In the genomic region with DNA sequence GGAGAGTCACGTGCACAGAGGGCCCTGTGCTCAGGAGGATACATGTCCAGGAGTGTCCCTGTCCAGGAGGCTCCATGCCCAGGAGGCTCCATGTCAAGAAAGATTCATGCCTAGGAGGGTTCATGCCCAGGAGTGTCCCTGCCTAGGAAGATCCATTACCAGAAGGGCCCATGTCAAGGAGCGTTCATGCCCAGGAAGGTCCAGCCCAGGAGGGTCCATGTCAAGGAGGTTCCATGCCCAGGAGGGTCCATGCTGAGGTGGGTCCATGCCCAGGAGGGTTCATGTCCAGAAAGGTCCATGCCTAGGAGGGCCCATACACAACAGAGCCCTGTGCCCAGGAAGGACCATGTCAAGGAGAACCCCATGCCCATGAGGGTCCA, we compare ENCODE assay signal across 20 cellular contexts. TPM values are rescaled to one million over a fixed set of nuclear protein-coding genes. Genes with fewer than 3 reads are reported as not detected.
DNase-seq lines count a peak whose midpoint lies in the region; ATAC-seq and TF ChIP-seq lines count a peak whose summit lies in the region.
"Had no signal": no experiment of that assay in that cellular context is flagged by ENCODE, and none has a peak within 500 bp of the region (broad histone marks: within the 10 kb centered on the region; RNA-seq: fewer than 3 reads in every experiment).

No MANE protein-coding gene starts in this region.

- H3K36me3 ChIP-seq in tibial artery, result peaks cover 0 to 18% (median 0%) of the 10 kb centered on the region in 3 donors

- no peak overlapping the region for H3K4me3 Mint-ChIP-seq in activated CD8-positive, alpha-beta memory T cell treated with anti-CD3 and anti-CD28 coated beads, Interleukin-2, amount 10 ng/mL, durations not matched to agents 7 days and 5 days

- TF ChIP-seq CTCF in GM10266 (IDR thresholded peaks at IDR 0.05; ENCODE audit: control insufficient read depth, insufficient read depth, low read depth, missing control alignments) (no peak), tibial artery (IDR thresholded peaks at IDR 0.05) (no peak)

- no peak overlapping the region for H3K27ac Mint-ChIP-seq in activated CD8-positive, alpha-beta memory T cell treated with anti-CD3 and anti-CD28 coated beads, Interleukin-2, amount 10 ng/mL, durations not matched to agents 7 days and 5 days

- no peak overlapping the region for H3K27ac ChIP-seq in tibial artery

- H3K27me3 Mint-ChIP-seq in activated CD8-positive, alpha-beta memory T cell treated with anti-CD3 and anti-CD28 coated beads, Interleukin-2, amount 10 ng/mL, durations not matched to agents 7 days and 5 days, result no peaks in the 10 kb centered on the region

- ATAC-seq in activated CD8-positive, alpha-beta memory T cell treated with anti-CD3 and anti-CD28 coated beads, Interleukin-2, amount 10 ng/mL, durations not matched to agents 7 days and 5 days, result no peak
- ATAC-seq in left colon, result peak; percentile 9

- H3K4me3 ChIP-seq in tibial artery, result no peak overlapping the region

- intact Hi-C loops in left colon (cut with DNase I, micrococcal nuclease), result no loop called here
- intact Hi-C loops in tibial artery (cut with DNase I; ENCODE audit: low total_unique reads), result no loop called here

- CTCF ChIA-PET in activated CD8-positive, alpha-beta memory T cell treated with anti-CD3 and anti-CD28 coated beads, Interleukin-2, amount 10 ng/mL, durations not matched to agents 7 days and 5 days (lab: Charles Lee), result no interaction called here

- H3K36me3 Mint-ChIP-seq in activated CD8-positive, alpha-beta memory T cell treated with anti-CD3 and anti-CD28 coated beads, Interleukin-2, amount 10 ng/mL, durations not matched to agents 7 days and 5 days, result peaks cover 55% of the 10 kb centered on the region

- H3K9me3 ChIP-seq in tibial artery, result peaks cover 0 to 3% (median 0%) of the 10 kb centered on the region in 3 donors

- no peaks in the 10 kb centered on the region for H3K4me1 ChIP-seq in tibial artery

- peaks cover 14% of the 10 kb centered on the region for H3K9me3 Mint-ChIP-seq in activated CD8-positive, alpha-beta memory T cell treated with anti-CD3 and anti-CD28 coated beads, Interleukin-2, amount 10 ng/mL, durations not matched to agents 7 days and 5 days (ENCODE audit: low read depth)

- peaks cover 4% of the 10 kb centered on the region for H3K4me1 Mint-ChIP-seq in activated CD8-positive, alpha-beta memory T cell treated with anti-CD3 and anti-CD28 coated beads, Interleukin-2, amount 10 ng/mL, durations not matched to agents 7 days and 5 days

- peak; percentile 40 for DNase-seq in activated CD8-positive, alpha-beta memory T cell treated with anti-CD3 and anti-CD28 coated beads, Interleukin-2, amount 50 U/mL, for 48 hours
- DNase-seq in activated CD8-positive, alpha-beta memory T cell treated with anti-CD3 and anti-CD28 coated beads, Interleukin-2, amount 10 ng/mL, durations not matched to agents 7 days and 5 days, result no peak
- peak; percentile 36 for DNase-seq in GM10266 (ENCODE audit: extremely low spot score)
- DNase-seq in left colon, result peak; percentile 1 to 3
- peak; percentile 12 to 31 for DNase-seq in tibial artery
- no peak for DNase-seq in NCI-H446 (lab: John Stamatoyannopoulos, UW)
- no peak for DNase-seq in glomerular visceral epithelial cell (ENCODE audit: extremely low spot score)
- DNase-seq: C1 segment of cervical spinal cord; DMS 273 treated with DMSO at 0.1 percent for 48 hours; GDM1; GOT3; KBM-7; NCI-H1417 treated with DMSO at 0.1 percent for 48 hours; NCI-H1930; NCI-H2171; NCI-H446 treated with DMSO at 0.1 percent for 48 hours; NK-92 treated with Interleukin-12 subunit alpha and Interleukin-12 subunit beta, amount 100 ng/mL, for 24 hours; OCI-M1 had no signal

- peaks cover 0 to 18% of the 10 kb centered on the region in 2 donors for H3K27me3 ChIP-seq in tibial artery

RNA-seq across cellular contexts. Expression of gene GPR35, which starts 7.0 kb away (rescaled TPM):
- 10 to 100 TPM; 14.4 to 35.4 TPM for total RNA-seq in activated CD8-positive, alpha-beta memory T cell treated with anti-CD3 and anti-CD28 coated beads, Interleukin-2, amount 10 ng/mL, durations not matched to agents 7 days and 5 days
- total RNA-seq in left colon, result 10 to 100 TPM; 67.5 to 84.3 TPM

RNA-seq across cellular contexts. Expression of gene CAPN10, which starts 45.7 kb away (rescaled TPM):
- total RNA-seq in activated CD8-positive, alpha-beta memory T cell treated with anti-CD3 and anti-CD28 coated beads, Interleukin-2, amount 10 ng/mL, durations not matched to agents 7 days and 5 days, result 10 to 100 TPM; 54.0 to 75.8 TPM
- total RNA-seq in left colon, result 10 to 100 TPM; 33.6 to 36.1 TPM

RNA-seq across cellular contexts. Expression of gene AQP12B, which starts 50.4 kb away (rescaled TPM):
- total RNA-seq in activated CD8-positive, alpha-beta memory T cell treated with anti-CD3 and anti-CD28 coated beads, Interleukin-2, amount 10 ng/mL, durations not matched to agents 7 days and 5 days, result not detected
- 1 to 10 TPM in 1 of 2 donors, under 1 TPM in 1; 0.85 to 2.4 TPM for total RNA-seq in left colon
- total RNA-seq: A673, RPMI7951 had no signal

RNA-seq across cellular contexts. Expression of gene AQP12A, which starts 59.4 kb away (rescaled TPM):
- not detected for total RNA-seq in activated CD8-positive, alpha-beta memory T cell treated with anti-CD3 and anti-CD28 coated beads, Interleukin-2, amount 10 ng/mL, durations not matched to agents 7 days and 5 days
- 1 to 10 TPM in 1 of 2 donors, under 1 TPM in 1; 0.92 to 4.0 TPM for total RNA-seq in left colon
- total RNA-seq: A673, RPMI7951 had no signal

Comparison
In these comparisons a context has a peak if more than half of its experiments do, and no peak if none do; other contexts are left out.
1. DNase-seq: peak in activated CD8-positive, alpha-beta memory T cell treated with anti-CD3 and anti-CD28 coated beads, Interleukin-2, amount 50 U/mL, for 48 hours (single experiment), GM10266 (single experiment), left colon (2 of 2) and tibial artery (2 of 2); none in activated CD8-positive, alpha-beta memory T cell treated with anti-CD3 and anti-CD28 coated beads, Interleukin-2, amount 10 ng/mL, durations not matched to agents 7 days and 5 days (single experiment), NCI-H446 (0 of 2) and glomerular visceral epithelial cell (single experiment).